ENCODE assay signal across 22 cellular contexts in genomic region chr16:85668676-85669424, GRCh38.
"Had no signal": no experiment of that assay in that cellular context is flagged by ENCODE, and none has a peak within 500 bp of the region (broad histone marks: within the 10 kb centered on the region; RNA-seq: fewer than 3 reads in every experiment).

No MANE protein-coding gene starts in this region.

- H3K27me3 ChIP-seq: Peyer's patch had no signal

- H3K9me3 ChIP-seq: Peyer's patch had no signal

- ATAC-seq: activated CD8-positive, alpha-beta T cell treated with anti-CD3 and anti-CD28 coated beads, Interleukin-2, amount 10 ng/mL, durations not matched to agents 7 days and 5 days; T-helper 17 cell; WTC11 had no signal

- DNase-seq: activated CD4-positive, alpha-beta T cell treated with anti-CD3 and anti-CD28 coated beads for 48 hours; activated CD4-positive, alpha-beta T cell treated with anti-CD3 and anti-CD28 coated beads, Interleukin-2, amount 50 U/mL, for 4 hours; activated CD4-positive, CD25-positive, alpha-beta regulatory T cell treated with anti-CD3 and anti-CD28 coated beads, Interleukin-2, amount 50 U/mL, for 72 hours; activated CD8-positive, alpha-beta memory T cell treated with anti-CD3 and anti-CD28 coated beads, Interleukin-2, amount 50 U/mL, for 48 hours; activated CD8-positive, alpha-beta T cell treated with anti-CD3 and anti-CD28 coated beads, Interleukin-2, amount 10 ng/mL, durations not matched to agents 7 days and 5 days; activated naive CD4-positive, alpha-beta T cell; activated T-cell treated with anti-CD3 and anti-CD28 coated beads, Interleukin-2, amount 50 U/mL, for 1 hour; cerebellar nuclear complex; Karpas-422; MM.1S; NCI-H1105; NCI-H1436; NCI-H1694 treated with DMSO at 0.1 percent for 48 hours; NCI-H2029 treated with DMSO at 0.1 percent for 48 hours; NCI-H510A treated with DMSO at 0.1 percent for 48 hours; NCI-H69; NK-92 treated with Interleukin-12 subunit alpha and Interleukin-12 subunit beta, amount 100 ng/mL, for 24 hours; SIG-M5; T-helper 17 cell; T-helper 9 cell had no signal

- H3K27ac ChIP-seq: Peyer's patch had no signal

- H3K4me3 ChIP-seq: Peyer's patch had no signal
